In genomic region chr9:89956331-89956730, GRCh38 we compare ENCODE assay signal across 15 cellular contexts.
A peak's percentile ranks its signal among the peaks of the same experiment; 100 is the strongest.
DNase-seq lines count a peak whose midpoint lies in the region; ATAC-seq and TF ChIP-seq lines count a peak whose summit lies in the region.
"Had no signal": no experiment of that assay in that cellular context is flagged by ENCODE, and none has a peak within 500 bp of the region (broad histone marks: within the 10 kb centered on the region; RNA-seq: fewer than 3 reads in every experiment).

No MANE protein-coding gene starts in this region.

- H3K27me3 ChIP-seq in WERI-Rb-1 (ENCODE audit: insufficient read depth, low read depth, severe bottlenecking): no peaks in the 10 kb centered on the region

- H3K9me3 ChIP-seq in WERI-Rb-1 (ENCODE audit: severe bottlenecking): no peaks in the 10 kb centered on the region

- no peak overlapping the region for H3K4me3 ChIP-seq in WERI-Rb-1 (ENCODE audit: low read depth, low read length)
- H3K4me3 ChIP-seq: GM23248 had no signal

- H3K4me3 Mint-ChIP-seq in natural killer cell treated with Interleukin-12 subunit alpha and Interleukin-12 subunit beta and Interleukin-15 and Interleukin-18, amount 100 ng/mL, for 72 hours: peak overlapping the region; percentile 15
- H3K4me3 Mint-ChIP-seq in natural killer cell: no peak overlapping the region
- H3K4me3 Mint-ChIP-seq: CD4-positive, alpha-beta memory T cell had no signal

- peaks cover 6% of the 10 kb centered on the region for H3K9me3 Mint-ChIP-seq in natural killer cell treated with Interleukin-12 subunit alpha and Interleukin-12 subunit beta and Interleukin-15 and Interleukin-18, amount 100 ng/mL, for 72 hours
- H3K9me3 Mint-ChIP-seq in natural killer cell: no peaks in the 10 kb centered on the region
- H3K9me3 Mint-ChIP-seq: CD4-positive, alpha-beta memory T cell had no signal

- peaks cover 32% of the 10 kb centered on the region in 2 donors for H3K4me1 Mint-ChIP-seq in natural killer cell treated with Interleukin-12 subunit alpha and Interleukin-12 subunit beta and Interleukin-15 and Interleukin-18, amount 100 ng/mL, for 72 hours (ENCODE audit: low read depth in 2 of 2)
- H3K4me1 Mint-ChIP-seq in natural killer cell: peaks cover 21 to 26% of the 10 kb centered on the region in 2 donors

- ATAC-seq in natural killer cell treated with Interleukin-12 subunit alpha and Interleukin-12 subunit beta and Interleukin-15 and Interleukin-18, amount 100 ng/mL, for 72 hours: no peak
- ATAC-seq in natural killer cell: no peak
- ATAC-seq in left colon: peak; percentile 56

- no peak overlapping the region for H3K27ac ChIP-seq in WERI-Rb-1
- H3K27ac ChIP-seq: GM23248 had no signal

- H3K27ac Mint-ChIP-seq in natural killer cell treated with Interleukin-12 subunit alpha and Interleukin-12 subunit beta and Interleukin-15 and Interleukin-18, amount 100 ng/mL, for 72 hours: no peak overlapping the region
- no peak overlapping the region for H3K27ac Mint-ChIP-seq in natural killer cell
- H3K27ac Mint-ChIP-seq: CD4-positive, alpha-beta memory T cell had no signal

- no peaks in the 10 kb centered on the region for H3K36me3 ChIP-seq in WERI-Rb-1

- no peaks in the 10 kb centered on the region for H3K36me3 Mint-ChIP-seq in natural killer cell treated with Interleukin-12 subunit alpha and Interleukin-12 subunit beta and Interleukin-15 and Interleukin-18, amount 100 ng/mL, for 72 hours
- no peaks in the 10 kb centered on the region for H3K36me3 Mint-ChIP-seq in natural killer cell
- H3K36me3 Mint-ChIP-seq: CD4-positive, alpha-beta memory T cell had no signal

- TF ChIP-seq CTCF in natural killer cell (IDR thresholded peaks at IDR 0.05) (no peak), WERI-Rb-1 (IDR thresholded peaks at IDR 0.05; ENCODE audit: low read depth, low read length) (no peak)

- no peak for DNase-seq in natural killer cell treated with Interleukin-12 subunit alpha and Interleukin-12 subunit beta and Interleukin-15 and Interleukin-18, amount 100 ng/mL, for 72 hours (ENCODE audit: low spot score)
- DNase-seq in natural killer cell (no peak), NCI-H2081 (lab: John Stamatoyannopoulos, UW) (peak; percentile 23 to 71), left colon (no peak), WERI-Rb-1 (no peak), mucosa of gallbladder (ENCODE audit: low spot score) (no peak)
- DNase-seq: C1 segment of cervical spinal cord; Calu3; CD4-positive, alpha-beta memory T cell; COR-L47; DMS53; DMS79 treated with DMSO at 0.1 percent for 48 hours; GM23248; H7; HCEC 1CT had no signal

- intact Hi-C loops in natural killer cell (cut with micrococcal nuclease): no loop called here
- intact Hi-C loops in left colon (cut with DNase I, micrococcal nuclease): no loop called here

- no peaks in the 10 kb centered on the region for H3K27me3 Mint-ChIP-seq in natural killer cell treated with Interleukin-12 subunit alpha and Interleukin-12 subunit beta and Interleukin-15 and Interleukin-18, amount 100 ng/mL, for 72 hours
- H3K27me3 Mint-ChIP-seq in natural killer cell (ENCODE audit: low read depth in 2 of 2): peaks cover 0 to 3% of the 10 kb centered on the region in 2 donors
- H3K27me3 Mint-ChIP-seq: CD4-positive, alpha-beta memory T cell had no signal

Comparison
In these comparisons a context has a peak if more than half of its experiments do, and no peak if none do; other contexts are left out.
1. DNase-seq: peak in NCI-H2081 (2 of 2); none in natural killer cell treated with Interleukin-12 subunit alpha and Interleukin-12 subunit beta and Interleukin-15 and Interleukin-18, amount 100 ng/mL, for 72 hours (single experiment), natural killer cell (single experiment), left colon (0 of 2), WERI-Rb-1 (single experiment) and mucosa of gallbladder (single experiment).